ENCODE assay signal across 1 cellular context in the genomic region with DNA sequence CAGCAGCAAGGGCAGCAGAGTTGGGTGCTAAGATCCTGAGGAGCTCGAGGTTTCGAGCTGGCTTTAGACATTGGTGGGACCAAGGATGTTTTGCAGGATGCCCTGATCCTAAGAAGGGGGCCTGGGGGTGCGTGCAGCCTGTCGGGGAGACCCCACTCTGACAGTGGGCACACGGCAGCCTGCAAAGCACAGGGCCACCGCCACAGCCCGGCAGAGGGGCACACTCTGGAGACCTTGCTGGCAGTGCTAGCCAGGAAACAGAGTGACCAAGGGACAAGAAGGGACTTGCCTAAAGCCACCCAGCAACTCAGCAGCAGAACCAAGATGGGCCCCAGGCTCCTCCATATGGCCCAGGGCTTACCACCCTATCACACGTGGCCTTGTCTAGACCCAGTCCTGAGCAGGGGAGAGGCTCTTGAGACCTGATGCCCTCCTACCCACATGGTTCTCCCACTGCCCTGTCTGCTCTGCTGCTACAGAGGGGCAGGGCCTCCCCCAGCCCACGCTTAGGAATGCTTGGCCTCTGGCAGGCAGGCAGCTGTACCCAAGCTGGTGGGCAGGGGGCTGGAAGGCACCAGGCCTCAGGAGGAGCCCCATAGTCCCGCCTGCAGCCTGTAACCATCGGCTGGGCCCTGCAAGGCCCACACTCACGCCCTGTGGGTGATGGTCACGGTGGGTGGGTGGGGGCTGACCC.
TF ChIP-seq lines count a peak whose summit lies in the region.

No MANE protein-coding gene starts in this region.

TF ChIP-seq in GM12878, 131 proteins besides CTCF, POLR2A, EP300 and RAD21:
- TF ChIP-seq CBX3 (IDR thresholded peaks at IDR 0.05; ENCODE audit: borderline replicate concordance, low read depth), result no peak
- TF ChIP-seq ZNF622 (IDR thresholded peaks at IDR 0.05), result no peak
- no peak for TF ChIP-seq ZNF24 (IDR thresholded peaks at IDR 0.05)
- TF ChIP-seq, protein P1, sequence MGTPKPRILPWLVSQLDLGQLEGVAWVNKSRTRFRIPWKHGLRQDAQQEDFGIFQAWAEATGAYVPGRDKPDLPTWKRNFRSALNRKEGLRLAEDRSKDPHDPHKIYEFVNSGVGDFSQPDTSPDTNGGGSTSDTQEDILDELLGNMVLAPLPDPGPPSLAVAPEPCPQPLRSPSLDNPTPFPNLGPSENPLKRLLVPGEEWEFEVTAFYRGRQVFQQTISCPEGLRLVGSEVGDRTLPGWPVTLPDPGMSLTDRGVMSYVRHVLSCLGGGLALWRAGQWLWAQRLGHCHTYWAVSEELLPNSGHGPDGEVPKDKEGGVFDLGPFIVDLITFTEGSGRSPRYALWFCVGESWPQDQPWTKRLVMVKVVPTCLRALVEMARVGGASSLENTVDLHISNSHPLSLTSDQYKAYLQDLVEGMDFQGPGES (IDR thresholded peaks at IDR 0.05), result no peak
- no peak for TF ChIP-seq BMI1 (IDR thresholded peaks at IDR 0.05; ENCODE audit: borderline replicate concordance)
- no peak for TF ChIP-seq RAD51 (IDR thresholded peaks at IDR 0.05)
- TF ChIP-seq, protein P2, sequence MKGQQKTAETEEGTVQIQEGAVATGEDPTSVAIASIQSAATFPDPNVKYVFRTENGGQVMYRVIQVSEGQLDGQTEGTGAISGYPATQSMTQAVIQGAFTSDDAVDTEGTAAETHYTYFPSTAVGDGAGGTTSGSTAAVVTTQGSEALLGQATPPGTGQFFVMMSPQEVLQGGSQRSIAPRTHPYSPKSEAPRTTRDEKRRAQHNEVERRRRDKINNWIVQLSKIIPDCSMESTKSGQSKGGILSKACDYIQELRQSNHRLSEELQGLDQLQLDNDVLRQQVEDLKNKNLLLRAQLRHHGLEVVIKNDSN (IDR thresholded peaks at IDR 0.05; ENCODE audit: borderline replicate concordance, extremely low read length, insufficient read depth, low read depth, low read length), result no peak
- no peak for TF ChIP-seq RB1 (IDR thresholded peaks at IDR 0.05; ENCODE audit: borderline replicate concordance)
- TF ChIP-seq, protein P3, sequence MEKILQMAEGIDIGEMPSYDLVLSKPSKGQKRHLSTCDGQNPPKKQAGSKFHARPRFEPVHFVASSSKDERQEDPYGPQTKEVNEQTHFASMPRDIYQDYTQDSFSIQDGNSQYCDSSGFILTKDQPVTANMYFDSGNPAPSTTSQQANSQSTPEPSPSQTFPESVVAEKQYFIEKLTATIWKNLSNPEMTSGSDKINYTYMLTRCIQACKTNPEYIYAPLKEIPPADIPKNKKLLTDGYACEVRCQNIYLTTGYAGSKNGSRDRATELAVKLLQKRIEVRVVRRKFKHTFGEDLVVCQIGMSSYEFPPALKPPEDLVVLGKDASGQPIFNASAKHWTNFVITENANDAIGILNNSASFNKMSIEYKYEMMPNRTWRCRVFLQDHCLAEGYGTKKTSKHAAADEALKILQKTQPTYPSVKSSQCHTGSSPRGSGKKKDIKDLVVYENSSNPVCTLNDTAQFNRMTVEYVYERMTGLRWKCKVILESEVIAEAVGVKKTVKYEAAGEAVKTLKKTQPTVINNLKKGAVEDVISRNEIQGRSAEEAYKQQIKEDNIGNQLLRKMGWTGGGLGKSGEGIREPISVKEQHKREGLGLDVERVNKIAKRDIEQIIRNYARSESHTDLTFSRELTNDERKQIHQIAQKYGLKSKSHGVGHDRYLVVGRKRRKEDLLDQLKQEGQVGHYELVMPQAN (conservative IDR thresholded peaks at IDR 0.05), result no peak
- TF ChIP-seq GATAD2B (conservative IDR thresholded peaks at IDR 0.05; ENCODE audit: low read depth), result no peak
- TF ChIP-seq SUPT20H (IDR thresholded peaks at IDR 0.05; ENCODE audit: borderline replicate concordance, control insufficient read depth, low read depth, low read length), result no peak
- TF ChIP-seq HDAC2 (IDR thresholded peaks at IDR 0.05), result no peak
- no peak for TF ChIP-seq NRF1 (conservative IDR thresholded peaks at IDR 0.05; ENCODE audit: low read depth, low read length)
- no peak for TF ChIP-seq ZNF217 (IDR thresholded peaks at IDR 0.05)
- TF ChIP-seq, protein P4, sequence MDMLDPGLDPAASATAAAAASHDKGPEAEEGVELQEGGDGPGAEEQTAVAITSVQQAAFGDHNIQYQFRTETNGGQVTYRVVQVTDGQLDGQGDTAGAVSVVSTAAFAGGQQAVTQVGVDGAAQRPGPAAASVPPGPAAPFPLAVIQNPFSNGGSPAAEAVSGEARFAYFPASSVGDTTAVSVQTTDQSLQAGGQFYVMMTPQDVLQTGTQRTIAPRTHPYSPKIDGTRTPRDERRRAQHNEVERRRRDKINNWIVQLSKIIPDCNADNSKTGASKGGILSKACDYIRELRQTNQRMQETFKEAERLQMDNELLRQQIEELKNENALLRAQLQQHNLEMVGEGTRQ (IDR thresholded peaks at IDR 0.05; ENCODE audit: borderline replicate concordance, low read depth, low read length), result no peak
- no peak for TF ChIP-seq NR2C2 (IDR thresholded peaks at IDR 0.05; ENCODE audit: borderline replicate concordance, control insufficient read depth, insufficient read length, low read depth)
- TF ChIP-seq NFYA (IDR thresholded peaks at IDR 0.05; ENCODE audit: borderline replicate concordance, low read depth, low read length), result no peak
- TF ChIP-seq, protein P5, sequence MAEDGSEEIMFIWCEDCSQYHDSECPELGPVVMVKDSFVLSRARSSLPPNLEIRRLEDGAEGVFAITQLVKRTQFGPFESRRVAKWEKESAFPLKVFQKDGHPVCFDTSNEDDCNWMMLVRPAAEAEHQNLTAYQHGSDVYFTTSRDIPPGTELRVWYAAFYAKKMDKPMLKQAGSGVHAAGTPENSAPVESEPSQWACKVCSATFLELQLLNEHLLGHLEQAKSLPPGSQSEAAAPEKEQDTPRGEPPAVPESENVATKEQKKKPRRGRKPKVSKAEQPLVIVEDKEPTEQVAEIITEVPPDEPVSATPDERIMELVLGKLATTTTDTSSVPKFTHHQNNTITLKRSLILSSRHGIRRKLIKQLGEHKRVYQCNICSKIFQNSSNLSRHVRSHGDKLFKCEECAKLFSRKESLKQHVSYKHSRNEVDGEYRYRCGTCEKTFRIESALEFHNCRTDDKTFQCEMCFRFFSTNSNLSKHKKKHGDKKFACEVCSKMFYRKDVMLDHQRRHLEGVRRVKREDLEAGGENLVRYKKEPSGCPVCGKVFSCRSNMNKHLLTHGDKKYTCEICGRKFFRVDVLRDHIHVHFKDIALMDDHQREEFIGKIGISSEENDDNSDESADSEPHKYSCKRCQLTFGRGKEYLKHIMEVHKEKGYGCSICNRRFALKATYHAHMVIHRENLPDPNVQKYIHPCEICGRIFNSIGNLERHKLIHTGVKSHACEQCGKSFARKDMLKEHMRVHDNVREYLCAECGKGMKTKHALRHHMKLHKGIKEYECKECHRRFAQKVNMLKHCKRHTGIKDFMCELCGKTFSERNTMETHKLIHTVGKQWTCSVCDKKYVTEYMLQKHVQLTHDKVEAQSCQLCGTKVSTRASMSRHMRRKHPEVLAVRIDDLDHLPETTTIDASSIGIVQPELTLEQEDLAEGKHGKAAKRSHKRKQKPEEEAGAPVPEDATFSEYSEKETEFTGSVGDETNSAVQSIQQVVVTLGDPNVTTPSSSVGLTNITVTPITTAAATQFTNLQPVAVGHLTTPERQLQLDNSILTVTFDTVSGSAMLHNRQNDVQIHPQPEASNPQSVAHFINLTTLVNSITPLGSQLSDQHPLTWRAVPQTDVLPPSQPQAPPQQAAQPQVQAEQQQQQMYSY (CRISPR knock-in tag; IDR thresholded peaks at IDR 0.05), result no peak
TF ChIP-seq in GM12878: peak in this region for 0.
